Comparison of ENCODE assay signal across 31 cellular contexts in genomic region chr5:72273547-72273946, GRCh38.
"Had no signal": no experiment of that assay in that cellular context is flagged by ENCODE, and none has a peak within 500 bp of the region (broad histone marks: within the 10 kb centered on the region; RNA-seq: fewer than 3 reads in every experiment).

No MANE protein-coding gene starts in this region.

- H3K36me3 ChIP-seq: gastrocnemius medialis had no signal

- H3K9me3 Mint-ChIP-seq: activated CD4-positive, alpha-beta memory T cell treated with anti-CD3 and anti-CD28 coated beads for 36 hours; activated CD4-positive, alpha-beta T cell treated with anti-CD3 and anti-CD28 coated beads, Interleukin-2, amount 10 ng/mL, durations not matched to agents 24 days and 14 days; activated naive CD4-positive, alpha-beta T cell treated with anti-CD3 and anti-CD28 coated beads, Interleukin-2, amount 10 ng/mL, durations not matched to agents 7 days and 5 days; activated naive CD4-positive, alpha-beta T cell treated with anti-CD3 and anti-CD28 coated beads, Interleukin-2, amount 50 U/mL, for 72 hours; activated naive CD8-positive, alpha-beta T cell treated with anti-CD3 and anti-CD28 coated beads, Interleukin-2, amount 10 ng/mL, durations not matched to agents 7 days and 5 days; effector memory CD8-positive, alpha-beta T cell; T-helper 2 cell treated with Interferon-gamma antibody and Interleukin-4, amounts not matched to agents 5 μg/mL and 100 μg/mL, for 36 hours had no signal

- H3K27ac ChIP-seq: body of pancreas, esophagus muscularis mucosa, foreskin keratinocyte, gastrocnemius medialis, heart left ventricle had no signal

- H3K4me3 Mint-ChIP-seq: activated CD4-positive, alpha-beta memory T cell treated with anti-CD3 and anti-CD28 coated beads for 36 hours; activated CD4-positive, alpha-beta T cell treated with anti-CD3 and anti-CD28 coated beads for 36 hours; activated CD4-positive, alpha-beta T cell treated with anti-CD3 and anti-CD28 coated beads, Interleukin-2, amount 10 ng/mL, durations not matched to agents 24 days and 14 days; activated naive CD4-positive, alpha-beta T cell treated with anti-CD3 and anti-CD28 coated beads, Interleukin-2, amount 10 ng/mL, durations not matched to agents 7 days and 5 days; activated naive CD8-positive, alpha-beta T cell treated with anti-CD3 and anti-CD28 coated beads, Interleukin-2, amount 10 ng/mL, durations not matched to agents 7 days and 5 days; activated T-cell treated with anti-CD3 and anti-CD28 coated beads, Interleukin-2, amount 50 U/mL, for 24 hours; activated T-cell treated with anti-CD3 and anti-CD28 coated beads, Interleukin-2, amount 50 U/mL, for 72 hours; effector memory CD8-positive, alpha-beta T cell; T-helper 17 cell; T-helper 2 cell treated with Interferon-gamma antibody and Interleukin-4, amounts not matched to agents 5 μg/mL and 100 μg/mL, for 36 hours had no signal

- H3K4me1 ChIP-seq: body of pancreas, foreskin keratinocyte had no signal

- H3K27ac Mint-ChIP-seq: activated CD4-positive, alpha-beta memory T cell treated with anti-CD3 and anti-CD28 coated beads for 36 hours; activated CD4-positive, alpha-beta T cell treated with anti-CD3 and anti-CD28 coated beads for 36 hours; activated CD4-positive, alpha-beta T cell treated with anti-CD3 and anti-CD28 coated beads, Interleukin-2, amount 10 ng/mL, durations not matched to agents 24 days and 14 days; activated naive CD4-positive, alpha-beta T cell treated with anti-CD3 and anti-CD28 coated beads, Interleukin-2, amount 10 ng/mL, durations not matched to agents 7 days and 5 days; activated naive CD4-positive, alpha-beta T cell treated with anti-CD3 and anti-CD28 coated beads, Interleukin-2, amount 50 U/mL, for 72 hours; activated naive CD8-positive, alpha-beta T cell treated with anti-CD3 and anti-CD28 coated beads, Interleukin-2, amount 10 ng/mL, durations not matched to agents 7 days and 5 days; activated T-cell treated with anti-CD3 and anti-CD28 coated beads, Interleukin-2, amount 50 U/mL, for 24 hours; activated T-cell treated with anti-CD3 and anti-CD28 coated beads, Interleukin-2, amount 50 U/mL, for 72 hours; effector memory CD8-positive, alpha-beta T cell; T-helper 17 cell; T-helper 2 cell treated with Interferon-gamma antibody and Interleukin-4, amounts not matched to agents 5 μg/mL and 100 μg/mL, for 36 hours had no signal

- H3K4me1 Mint-ChIP-seq: activated CD4-positive, alpha-beta T cell treated with anti-CD3 and anti-CD28 coated beads for 36 hours; activated CD4-positive, alpha-beta T cell treated with anti-CD3 and anti-CD28 coated beads, Interleukin-2, amount 10 ng/mL, durations not matched to agents 24 days and 14 days; activated naive CD4-positive, alpha-beta T cell treated with anti-CD3 and anti-CD28 coated beads, Interleukin-2, amount 10 ng/mL, durations not matched to agents 7 days and 5 days had no signal

- ATAC-seq: activated CD4-positive, alpha-beta T cell treated with anti-CD3 and anti-CD28 coated beads for 36 hours; activated naive CD4-positive, alpha-beta T cell treated with anti-CD3 and anti-CD28 coated beads, Interleukin-2, amount 50 U/mL, for 72 hours; activated T-cell treated with anti-CD3 and anti-CD28 coated beads, Interleukin-2, amount 50 U/mL, for 72 hours; body of pancreas; effector memory CD8-positive, alpha-beta T cell; foreskin keratinocyte; gastrocnemius medialis; heart left ventricle; T-helper 17 cell had no signal

- DNase-seq: activated CD4-positive, alpha-beta memory T cell treated with anti-CD3 and anti-CD28 coated beads for 36 hours; activated CD4-positive, alpha-beta T cell treated with anti-CD3 and anti-CD28 coated beads for 36 hours; activated CD4-positive, alpha-beta T cell treated with anti-CD3 and anti-CD28 coated beads, Interleukin-2, amount 10 ng/mL, durations not matched to agents 24 days and 14 days; activated CD4-positive, CD25-positive, alpha-beta regulatory T cell; activated CD4-positive, CD25-positive, alpha-beta regulatory T cell treated with anti-CD3 and anti-CD28 coated beads, Interleukin-2, amount 50 U/mL, for 72 hours; activated CD8-positive, alpha-beta memory T cell treated with anti-CD3 and anti-CD28 coated beads, Interleukin-2, amount 50 U/mL, for 48 hours; activated gamma-delta T cell; activated naive CD4-positive, alpha-beta T cell; activated naive CD4-positive, alpha-beta T cell treated with anti-CD3 and anti-CD28 coated beads, Interleukin-2, amount 10 ng/mL, durations not matched to agents 7 days and 5 days; activated naive CD8-positive, alpha-beta T cell treated with anti-CD3 and anti-CD28 coated beads, Interleukin-2, amount 10 ng/mL, durations not matched to agents 7 days and 5 days; activated T-cell treated with anti-CD3 and anti-CD28 coated beads for 4 hours; activated T-cell treated with anti-CD3 and anti-CD28 coated beads, Interleukin-2, amount 50 U/mL, for 24 hours; activated T-cell treated with anti-CD3 and anti-CD28 coated beads, Interleukin-2, amount 50 U/mL, for 72 hours; amniotic stem cell; anterior cingulate cortex; body of pancreas; caudate nucleus; cortex of kidney; dermis blood vessel endothelial cell; effector CD4-positive, alpha-beta T cell; effector memory CD8-positive, alpha-beta T cell; foreskin keratinocyte; gastrocnemius medialis; glutamatergic neuron; heart left ventricle; T-helper 1 cell; T-helper 17 cell; T1000 had no signal

- H3K27me3 ChIP-seq: body of pancreas, esophagus muscularis mucosa, foreskin keratinocyte, gastrocnemius medialis, heart left ventricle had no signal

- H3K9me3 ChIP-seq: body of pancreas, esophagus muscularis mucosa, gastrocnemius medialis had no signal

- H3K27me3 Mint-ChIP-seq: activated CD4-positive, alpha-beta memory T cell treated with anti-CD3 and anti-CD28 coated beads for 36 hours; activated CD4-positive, alpha-beta T cell treated with anti-CD3 and anti-CD28 coated beads for 36 hours; activated CD4-positive, alpha-beta T cell treated with anti-CD3 and anti-CD28 coated beads, Interleukin-2, amount 10 ng/mL, durations not matched to agents 24 days and 14 days; activated naive CD4-positive, alpha-beta T cell treated with anti-CD3 and anti-CD28 coated beads, Interleukin-2, amount 10 ng/mL, durations not matched to agents 7 days and 5 days; activated naive CD8-positive, alpha-beta T cell treated with anti-CD3 and anti-CD28 coated beads, Interleukin-2, amount 10 ng/mL, durations not matched to agents 7 days and 5 days; activated T-cell treated with anti-CD3 and anti-CD28 coated beads, Interleukin-2, amount 50 U/mL, for 24 hours; effector memory CD8-positive, alpha-beta T cell; T-helper 17 cell had no signal

- H3K4me3 ChIP-seq: body of pancreas, esophagus muscularis mucosa, gastrocnemius medialis, heart left ventricle had no signal
